ENCODE assay signal across 8 cellular contexts in genomic region chr18:58223717-58224424, GRCh38.
DNase-seq lines count a peak whose midpoint lies in the region; ATAC-seq lines count a peak whose summit lies in the region.

No MANE protein-coding gene starts in this region.

- H3K9me3 Mint-ChIP-seq in stimulated activated naive CD8-positive, alpha-beta T cell treated with anti-CD3 and anti-CD28 coated beads, Interleukin-15, amount 100 ng/mL, for 72 hours, result no peaks in the 10 kb centered on the region
- H3K9me3 Mint-ChIP-seq in activated naive CD4-positive, alpha-beta T cell treated with anti-CD3 and anti-CD28 coated beads, Interleukin-2, amount 10 ng/mL, durations not matched to agents 7 days and 5 days, result no peaks in the 10 kb centered on the region
- no peaks in the 10 kb centered on the region for H3K9me3 Mint-ChIP-seq in activated CD4-positive, alpha-beta T cell treated with anti-CD3 and anti-CD28 coated beads, Interleukin-2, amount 10 ng/mL, durations not matched to agents 24 days and 14 days

- peak; percentile 80 for DNase-seq in COLO829 (ENCODE audit: low spot score)
- peak; percentile 81 for DNase-seq in NCI-H460 (ENCODE audit: extremely low read depth, low read depth)
- DNase-seq in dermis microvascular lymphatic vessel endothelial cell (ENCODE audit: low read depth in 2 of 2), result peak; percentile 86 to 97
- DNase-seq in stimulated activated naive CD8-positive, alpha-beta T cell treated with anti-CD3 and anti-CD28 coated beads, Interleukin-15, amount 100 ng/mL, for 72 hours, result no peak
- no peak for DNase-seq in activated naive CD4-positive, alpha-beta T cell treated with anti-CD3 and anti-CD28 coated beads, Interleukin-2, amount 10 ng/mL, durations not matched to agents 7 days and 5 days
- DNase-seq in cortex of kidney (lab: John Stamatoyannopoulos, UW), result no peak
- no peak for DNase-seq in activated CD4-positive, alpha-beta T cell treated with anti-CD3 and anti-CD28 coated beads, Interleukin-2, amount 10 ng/mL, durations not matched to agents 24 days and 14 days

- no peak overlapping the region for H3K27ac Mint-ChIP-seq in stimulated activated naive CD8-positive, alpha-beta T cell treated with anti-CD3 and anti-CD28 coated beads, Interleukin-15, amount 100 ng/mL, for 72 hours
- H3K27ac Mint-ChIP-seq in activated naive CD4-positive, alpha-beta T cell treated with anti-CD3 and anti-CD28 coated beads, Interleukin-2, amount 10 ng/mL, durations not matched to agents 7 days and 5 days, result no peak overlapping the region
- H3K27ac Mint-ChIP-seq in activated CD4-positive, alpha-beta T cell treated with anti-CD3 and anti-CD28 coated beads, Interleukin-2, amount 10 ng/mL, durations not matched to agents 24 days and 14 days, result no peak overlapping the region

- H3K4me3 Mint-ChIP-seq in stimulated activated naive CD8-positive, alpha-beta T cell treated with anti-CD3 and anti-CD28 coated beads, Interleukin-15, amount 100 ng/mL, for 72 hours, result no peak overlapping the region
- no peak overlapping the region for H3K4me3 Mint-ChIP-seq in activated naive CD4-positive, alpha-beta T cell treated with anti-CD3 and anti-CD28 coated beads, Interleukin-2, amount 10 ng/mL, durations not matched to agents 7 days and 5 days
- no peak overlapping the region for H3K4me3 Mint-ChIP-seq in activated CD4-positive, alpha-beta T cell treated with anti-CD3 and anti-CD28 coated beads, Interleukin-2, amount 10 ng/mL, durations not matched to agents 24 days and 14 days

- H3K36me3 ChIP-seq in mucosa of stomach (ENCODE audit: control insufficient read depth, insufficient read depth, low read length), result no peaks in the 10 kb centered on the region

- CTCF ChIA-PET in activated naive CD4-positive, alpha-beta T cell treated with anti-CD3 and anti-CD28 coated beads, Interleukin-2, amount 10 ng/mL, durations not matched to agents 7 days and 5 days (lab: Charles Lee), result no interaction called here

- peaks cover 34% of the 10 kb centered on the region for H3K4me1 Mint-ChIP-seq in stimulated activated naive CD8-positive, alpha-beta T cell treated with anti-CD3 and anti-CD28 coated beads, Interleukin-15, amount 100 ng/mL, for 72 hours
- no peaks in the 10 kb centered on the region for H3K4me1 Mint-ChIP-seq in activated naive CD4-positive, alpha-beta T cell treated with anti-CD3 and anti-CD28 coated beads, Interleukin-2, amount 10 ng/mL, durations not matched to agents 7 days and 5 days
- H3K4me1 Mint-ChIP-seq in activated CD4-positive, alpha-beta T cell treated with anti-CD3 and anti-CD28 coated beads, Interleukin-2, amount 10 ng/mL, durations not matched to agents 24 days and 14 days, result no peaks in the 10 kb centered on the region

- intact Hi-C loops in activated CD4-positive, alpha-beta T cell treated with anti-CD3 and anti-CD28 coated beads, Interleukin-2, amount 10 ng/mL, durations not matched to agents 24 days and 14 days (cut with micrococcal nuclease), result no loop called here

- no peak for ATAC-seq in stimulated activated naive CD8-positive, alpha-beta T cell treated with anti-CD3 and anti-CD28 coated beads, Interleukin-15, amount 100 ng/mL, for 72 hours

- H3K36me3 Mint-ChIP-seq in activated naive CD4-positive, alpha-beta T cell treated with anti-CD3 and anti-CD28 coated beads, Interleukin-2, amount 10 ng/mL, durations not matched to agents 7 days and 5 days, result no peaks in the 10 kb centered on the region
- no peaks in the 10 kb centered on the region for H3K36me3 Mint-ChIP-seq in activated CD4-positive, alpha-beta T cell treated with anti-CD3 and anti-CD28 coated beads, Interleukin-2, amount 10 ng/mL, durations not matched to agents 24 days and 14 days (ENCODE audit: low read depth)

- no peaks in the 10 kb centered on the region for H3K27me3 Mint-ChIP-seq in stimulated activated naive CD8-positive, alpha-beta T cell treated with anti-CD3 and anti-CD28 coated beads, Interleukin-15, amount 100 ng/mL, for 72 hours
- H3K27me3 Mint-ChIP-seq in activated naive CD4-positive, alpha-beta T cell treated with anti-CD3 and anti-CD28 coated beads, Interleukin-2, amount 10 ng/mL, durations not matched to agents 7 days and 5 days, result peaks cover 6% of the 10 kb centered on the region
- peaks cover 8% of the 10 kb centered on the region for H3K27me3 Mint-ChIP-seq in activated CD4-positive, alpha-beta T cell treated with anti-CD3 and anti-CD28 coated beads, Interleukin-2, amount 10 ng/mL, durations not matched to agents 24 days and 14 days

- H3K9me3 ChIP-seq in mucosa of stomach (ENCODE audit: control insufficient read depth, low read length), result no peaks in the 10 kb centered on the region

- peak overlapping the region; percentile 89 for H3K9ac ChIP-seq in mucosa of stomach (ENCODE audit: low read length)

- peak overlapping the region; percentile 7 for H3K4me3 ChIP-seq in mucosa of stomach (ENCODE audit: low read length)

- H3K27me3 ChIP-seq in mucosa of stomach (ENCODE audit: control insufficient read depth, insufficient read depth, low read length), result no peaks in the 10 kb centered on the region

- peaks cover 49% of the 10 kb centered on the region for H3K4me1 ChIP-seq in mucosa of stomach (ENCODE audit: control insufficient read depth, insufficient read depth, low read length)

Comparison
In these comparisons a context has a peak if more than half of its experiments do, and no peak if none do; other contexts are left out.
1. DNase-seq: peak in COLO829 (single experiment), NCI-H460 (single experiment) and dermis microvascular lymphatic vessel endothelial cell (2 of 2); none in stimulated activated naive CD8-positive, alpha-beta T cell treated with anti-CD3 and anti-CD28 coated beads, Interleukin-15, amount 100 ng/mL, for 72 hours (0 of 2), activated naive CD4-positive, alpha-beta T cell treated with anti-CD3 and anti-CD28 coated beads, Interleukin-2, amount 10 ng/mL, durations not matched to agents 7 days and 5 days (single experiment), cortex of kidney (single experiment) and activated CD4-positive, alpha-beta T cell treated with anti-CD3 and anti-CD28 coated beads, Interleukin-2, amount 10 ng/mL, durations not matched to agents 24 days and 14 days (single experiment).